ENCODE assay signal across 8 cellular contexts in genomic region chr1:165129568-165130164, GRCh38.
DNase-seq lines count a peak whose midpoint lies in the region; FAIRE-seq and TF ChIP-seq lines count a peak whose summit lies in the region.

No MANE protein-coding gene starts in this region.

- DNase-seq in G401 (ENCODE audit: low spot score) (peak; percentile 73), H54 (ENCODE audit: insufficient read length, low spot score) (peak; percentile 19), NCI-H1092 treated with DMSO at 0.1 percent for 48 hours (lab: John Stamatoyannopoulos, UW) (peak; percentile 86), SHP77 treated with DMSO at 0.1 percent for 48 hours (lab: John Stamatoyannopoulos, UW) (peak; percentile 58), epithelial cell of esophagus (ENCODE audit: low read depth) (peak; percentile 78), dedifferentiated amniotic fluid mesenchymal stem cell (ENCODE audit: extremely low spot score) (no peak), vagina (ENCODE audit: extremely low spot score in 2 of 2) (no peak)

- in situ Hi-C loops in G401 (cut with HindIII; ENCODE audit: low sequenced_read_pairs), result no loop called here

- no peak overlapping the region for H3K4me3 Mint-ChIP-seq in nephron

- H3K9me3 Mint-ChIP-seq in nephron, result peaks cover 2% of the 10 kb centered on the region

- peak; percentile 67 for FAIRE-seq in H54 (lab: Jason Lieb, UNC)

- no peaks in the 10 kb centered on the region for H3K9me3 ChIP-seq in vagina

- H3K27me3 Mint-ChIP-seq in nephron (ENCODE audit: low read depth), result peaks cover 62% of the 10 kb centered on the region

- H3K4me1 ChIP-seq in vagina, result no peaks in the 10 kb centered on the region

- TF ChIP-seq CTCF in epithelial cell of esophagus (IDR thresholded peaks at IDR 0.05; ENCODE audit: insufficient read depth, low read depth, low read length, missing control alignments), result peak; percentile 79
- peak; percentile 65 to 72 (median 69) for TF ChIP-seq CTCF in nephron (IDR thresholded peaks at IDR 0.05; ENCODE audit: unreplicated experiment in 3 of 3)
- no peak for TF ChIP-seq CTCF in vagina (IDR thresholded peaks at IDR 0.05)

- no peak overlapping the region for H3K4me3 ChIP-seq in epithelial cell of esophagus (ENCODE audit: low read length)
- no peak overlapping the region for H3K4me3 ChIP-seq in vagina

- TF ChIP-seq POLR2A in H54 (IDR thresholded peaks at IDR 0.05; ENCODE audit: low read depth, low read length) (no peak), vagina (IDR thresholded peaks at IDR 0.05) (no peak)

- no peaks in the 10 kb centered on the region for H3K36me3 ChIP-seq in vagina

- no peak overlapping the region for H3K27ac ChIP-seq in vagina

- peaks cover 7% of the 10 kb centered on the region for H3K4me1 Mint-ChIP-seq in nephron

- no peak overlapping the region for H3K27ac Mint-ChIP-seq in nephron

- intact Hi-C loops in vagina (cut with DNase I), result no loop called here

- H3K27me3 ChIP-seq in vagina, result no peaks in the 10 kb centered on the region

- no peaks in the 10 kb centered on the region for H3K36me3 Mint-ChIP-seq in nephron (ENCODE audit: low read depth)

Comparison
In these comparisons a context has a peak if more than half of its experiments do, and no peak if none do; other contexts are left out.
1. DNase-seq: peak in G401 (single experiment), H54 (single experiment), NCI-H1092 treated with DMSO at 0.1 percent for 48 hours (single experiment), SHP77 treated with DMSO at 0.1 percent for 48 hours (single experiment) and epithelial cell of esophagus (single experiment); none in dedifferentiated amniotic fluid mesenchymal stem cell (single experiment) and vagina (0 of 2).
2. CTCF ChIP-seq: peak in epithelial cell of esophagus (single experiment) and nephron (3 of 3); none in vagina (0 of 3).